Comparison of ENCODE assay signal across 8 cellular contexts in genomic region chr6:16239090-16239797, GRCh38. TPM values are rescaled to one million over a fixed set of nuclear protein-coding genes. Genes with fewer than 3 reads are reported as not detected.
DNase-seq lines count a peak whose midpoint lies in the region; ATAC-seq and TF ChIP-seq lines count a peak whose summit lies in the region.

No MANE protein-coding gene starts in this region.

- TF ChIP-seq CTCF in A673 (conservative IDR thresholded peaks at IDR 0.05; ENCODE audit: low read depth, low read length) (peak; percentile 46; the same call in 1 of the 2 replicates), ovary (IDR thresholded peaks at IDR 0.05) (peak in 1 of 3 donors; percentile 34)

- WGBS in ovary, 3 donors, result 1 to 6% (median 1%) methylated on average over 27 of the region's 27 CpGs

- H3K36me3 ChIP-seq in A673 (ENCODE audit: insufficient read depth, low read length, poor library complexity, severe bottlenecking), result no peaks in the 10 kb centered on the region
- H3K36me3 ChIP-seq in ovary, result no peaks in the 10 kb centered on the region

- TF ChIP-seq POLR2A in ovary (IDR thresholded peaks at IDR 0.05), result no peak

- H3K9me3 ChIP-seq in A673 (ENCODE audit: low read depth, low read length, poor library complexity, severe bottlenecking) (no peaks in the 10 kb centered on the region), ovary (no peaks in the 10 kb centered on the region)

- H3K4me3 ChIP-seq in A673 (ENCODE audit: low read depth, low read length, poor library complexity, severe bottlenecking), result peak overlapping the region; percentile 54
- H3K4me3 ChIP-seq in ovary, result peak overlapping the region; percentile 55

- POLR2A ChIA-PET in A673 (lab: Charles Lee; ENCODE audit: low non-redundant PET), result no interaction called here

- H3K4me1 ChIP-seq in A673 (ENCODE audit: insufficient read depth, low read length, poor library complexity, severe bottlenecking) (peaks cover 11% of the 10 kb centered on the region), ovary (ENCODE audit: insufficient read depth) (peaks cover 31% of the 10 kb centered on the region)

- H3K27ac ChIP-seq in A673 (ENCODE audit: low read depth, low read length, poor library complexity, severe bottlenecking) (no peak overlapping the region), ovary (peak overlapping the region; percentile 76 to 86)

- CTCF ChIA-PET in A673 (lab: Charles Lee), result interaction anchor here (0.5 to 0.6 kb wide), 2 partner anchors 38 to 51 kb away, joined by 3 to 10 read pairs; no protein-coding TSS in a partner anchor

- ATAC-seq in GM18502 (IDR thresholded peaks at IDR 0.05; ENCODE audit: poor library complexity, unreplicated experiment), result peak; percentile 1
- ATAC-seq in left cardiac atrium, result peak; percentile 72 to 77

- BruUV-seq in A673 (replicated peaks; lab: Mats Ljungman, UMichigan), result no TSS peak

- no peak for TF ChIP-seq EP300 in ovary (IDR thresholded peaks at IDR 0.05)

- H3K27me3 ChIP-seq in A673 (replicated peaks; ENCODE audit: insufficient read depth, low read depth, low read length, poor library complexity) (no peaks in the 10 kb centered on the region), ovary (no peaks in the 10 kb centered on the region)

- peak; percentile 50 for DNase-seq in A673 (ENCODE audit: low spot score)
- peak; percentile 30 for DNase-seq in NCI-H524 treated with DMSO at 0.1 percent for 48 hours (lab: John Stamatoyannopoulos, UW)
- DNase-seq in anterior cingulate cortex (lab: John Stamatoyannopoulos, UW), result peak in 50 of 58 donors; percentile 13 to 79 (median 46)
- DNase-seq in left cardiac atrium, result peak; percentile 37
- peak; percentile 57 to 72 (median 67) for DNase-seq in ovary
- no peak for DNase-seq in NCI-H345 (lab: John Stamatoyannopoulos, UW)
- DNase-seq in NCI-H2227 treated with DMSO at 0.1 percent for 48 hours (lab: John Stamatoyannopoulos, UW), result no peak

- intact Hi-C loops in A673 (cut with micrococcal nuclease; ENCODE audit: unreplicated experiment) (no loop called here), left cardiac atrium (cut with DNase I) (no loop called here), ovary (cut with DNase I) (no loop called here)

RNA-seq across cellular contexts. Expression of gene GMPR, which starts 0.9 kb away (rescaled TPM):
- 0.32 and 0.76 TPM in 2 replicates for total RNA-seq in A673 (2021)
- total RNA-seq in left cardiac atrium, result 10 to 100 TPM; 58.8 to 65.2 TPM
- 10 to 100 TPM; 18.6 to 49.4 (median 35.1) TPM for total RNA-seq in ovary
- polyA plus RNA-seq in ovary, result 10 to 100 TPM; 32.5 to 50.2 TPM

Comparison
In these comparisons a context has a peak if more than half of its experiments do, and no peak if none do; other contexts are left out.
1. DNase-seq: peak in A673 (single experiment), NCI-H524 treated with DMSO at 0.1 percent for 48 hours (single experiment), anterior cingulate cortex (50 of 58), left cardiac atrium (single experiment) and ovary (5 of 5); none in NCI-H345 (single experiment) and NCI-H2227 treated with DMSO at 0.1 percent for 48 hours (single experiment).
2. RNA of gene GMPR, which starts 0.9 kb away (total RNA-seq): 58.8 to 65.2 TPM in left cardiac atrium and 18.6 to 49.4 TPM in ovary; 0.32 to 0.76 TPM in A673; every median in the first group is over 10 times any median in the second.